8 cellular contexts compared by ENCODE assay signal in the genomic region with DNA sequence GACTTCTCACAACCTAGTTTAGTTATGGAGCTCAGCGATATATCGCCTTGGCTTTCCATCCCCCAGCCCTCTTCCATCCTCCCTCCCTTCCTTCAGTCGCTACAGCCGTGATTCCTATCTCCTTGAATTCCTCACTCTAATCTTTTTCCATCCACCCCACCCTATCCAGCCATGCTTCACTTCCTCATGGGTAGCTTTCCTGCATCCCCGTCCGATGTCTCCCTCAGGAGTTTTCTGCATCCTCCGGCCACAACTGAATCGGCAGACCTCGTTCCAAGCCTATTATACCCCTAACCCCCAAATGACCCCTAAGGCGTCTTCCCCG. TPM values are rescaled to one million over a fixed set of nuclear protein-coding genes. Genes with fewer than 3 reads are reported as not detected.
DNase-seq lines count a peak whose midpoint lies in the region; ATAC-seq and TF ChIP-seq lines count a peak whose summit lies in the region.

No MANE protein-coding gene starts in this region.

- H3K4me1 Mint-ChIP-seq in naive B cell: peaks cover 3 to 20% (median 12%) of the 10 kb centered on the region in 3 donors

- H3K9me3 Mint-ChIP-seq in naive B cell: peaks cover 0 to 2% (median 0%) of the 10 kb centered on the region in 7 donors

- H3K27me3 ChIP-seq in MG63: no peaks in the 10 kb centered on the region; the same call in 1 of the 2 replicates
- peaks cover 0 to 46% (median 7%) of the 10 kb centered on the region in 45 donors for H3K27me3 ChIP-seq in dorsolateral prefrontal cortex

- peak overlapping the region; percentile 85 to 98 (median 96) for H3K27ac Mint-ChIP-seq in naive B cell

- H3K4me3 Mint-ChIP-seq in naive B cell: peak overlapping the region; percentile 90 to 98 (median 95)

- peak overlapping the region in 57 of 59 donors; percentile 15 to 91 (median 81) for H3K27ac ChIP-seq in dorsolateral prefrontal cortex

- H3K36me3 Mint-ChIP-seq in naive B cell: peaks cover 2 to 3% of the 10 kb centered on the region in 2 donors

- H3K4me3 ChIP-seq in MG63 (peak overlapping the region; percentile 86), dorsolateral prefrontal cortex (peak overlapping the region; percentile 31 to 77 (median 65))

- peaks cover 0 to 18% (median 0%) of the 10 kb centered on the region in 3 donors for H3K27me3 Mint-ChIP-seq in naive B cell

- H3K9me3 ChIP-seq in MG63: no peaks in the 10 kb centered on the region

- no peaks in the 10 kb centered on the region; the same call in 1 of the 2 replicates for H3K36me3 ChIP-seq in MG63

- DNase-seq in MG63 (no peak), dorsolateral prefrontal cortex (no peak), naive B cell (no peak), globus pallidus (ENCODE audit: low spot score) (no peak)

- no peak for TF ChIP-seq CTCF in dorsolateral prefrontal cortex (IDR thresholded peaks at IDR 0.05 in 54 of 56, conservative IDR thresholded peaks at IDR 0.05 in 2 of 56; ENCODE audit: low read depth in 1 of 56, partially characterized antibody in 56 of 56)

- intact Hi-C loops in dorsolateral prefrontal cortex (cut with DNase I): loop anchor here (1.0 to 10.0 kb wide), 4 partner anchors 28 to 60 kb away; partner anchors contain the start of gene FOXO4 (in 1 of the 2)

- ATAC-seq in GM19395 (IDR thresholded peaks at IDR 0.05; ENCODE audit: unreplicated experiment) (peak; percentile 5), naive B cell (ENCODE audit: low read depth in 2 of 2) (no peak), HG03139 (IDR thresholded peaks at IDR 0.05; ENCODE audit: unreplicated experiment) (no peak), GM21447 (IDR thresholded peaks at IDR 0.05; ENCODE audit: unreplicated experiment) (no peak)
- ATAC-seq in activated CD4-positive, CD25-positive, alpha-beta regulatory T cell treated with anti-CD3 and anti-CD28 coated beads, Interleukin-2, amount 50 U/mL, for 24 hours: no peak

RNA-seq across cellular contexts. Expression of gene SNX12, which starts 0.4 kb away (rescaled TPM):
- 35.4 and 101 TPM in 2 replicates for total RNA-seq in MG63 (2014; rRNA removed; shearing (Covaris generic); ENCODE audit: low replicate concordance)
- 10 to 100 TPM; 54.7 to 97.1 (median 74.9) TPM for total RNA-seq in dorsolateral prefrontal cortex
- polyA plus RNA-seq in naive B cell (ENCODE audit: low read depth in 6 of 6): 1 to 10 TPM in 5 of 6 donors, under 1 TPM in 1; 0.86 to 7.6 (median 3.3) TPM

RNA-seq across cellular contexts. Expression of gene FOXO4, which starts 28.0 kb away (rescaled TPM):
- total RNA-seq in MG63 (2014; rRNA removed; shearing (Covaris generic); ENCODE audit: low replicate concordance): 3.8 and 4.9 TPM in 2 replicates
- total RNA-seq in dorsolateral prefrontal cortex: 100 to 1,000 TPM in 15 of 120 experiments, 10 to 100 TPM in 105; 35.9 to 223 (median 67.8) TPM
- polyA plus RNA-seq in naive B cell (ENCODE audit: low read depth in 6 of 6): 1 to 10 TPM; 1.1 to 3.7 (median 2.2) TPM

RNA-seq across cellular contexts. Expression of gene CXorf65, which starts 38.9 kb away (rescaled TPM):
- total RNA-seq in MG63 (2014; rRNA removed; shearing (Covaris generic); ENCODE audit: low replicate concordance): not detected in 2 replicates
- total RNA-seq in dorsolateral prefrontal cortex: not detected
- 1 to 10 TPM in 5 of 6 donors, under 1 TPM in 1; 0.46 to 6.2 (median 2.0) TPM for polyA plus RNA-seq in naive B cell (ENCODE audit: low read depth in 6 of 6)

RNA-seq across cellular contexts. Expression of gene IL2RG, which starts 43.7 kb away (rescaled TPM):
- not detected in 2 replicates for total RNA-seq in MG63 (2014; rRNA removed; shearing (Covaris generic); ENCODE audit: low replicate concordance)
- 1 to 10 TPM in 78 of 120 experiments, under 1 TPM in 29, not detected in 13; 0.40 to 4.4 (median 1.5) TPM for total RNA-seq in dorsolateral prefrontal cortex
- 1,000 to 10,000 TPM in 1 of 6 donors, 100 to 1,000 TPM in 5; 789 to 1,133 (median 826) TPM for polyA plus RNA-seq in naive B cell (ENCODE audit: low read depth in 6 of 6)

RNA-seq across cellular contexts. Expression of gene MED12, which starts 50.7 kb away (rescaled TPM):
- 9.3 and 11.1 TPM in 2 replicates for total RNA-seq in MG63 (2014; rRNA removed; shearing (Covaris generic); ENCODE audit: low replicate concordance)
- 10 to 100 TPM; 29.6 to 65.9 (median 47.2) TPM for total RNA-seq in dorsolateral prefrontal cortex
- polyA plus RNA-seq in naive B cell (ENCODE audit: low read depth in 6 of 6): 10 to 100 TPM in 2 of 6 donors, 1 to 10 TPM in 4; 7.2 to 20.3 (median 9.0) TPM
